Comparison of ENCODE assay signal across 12 cellular contexts in the genomic region with DNA sequence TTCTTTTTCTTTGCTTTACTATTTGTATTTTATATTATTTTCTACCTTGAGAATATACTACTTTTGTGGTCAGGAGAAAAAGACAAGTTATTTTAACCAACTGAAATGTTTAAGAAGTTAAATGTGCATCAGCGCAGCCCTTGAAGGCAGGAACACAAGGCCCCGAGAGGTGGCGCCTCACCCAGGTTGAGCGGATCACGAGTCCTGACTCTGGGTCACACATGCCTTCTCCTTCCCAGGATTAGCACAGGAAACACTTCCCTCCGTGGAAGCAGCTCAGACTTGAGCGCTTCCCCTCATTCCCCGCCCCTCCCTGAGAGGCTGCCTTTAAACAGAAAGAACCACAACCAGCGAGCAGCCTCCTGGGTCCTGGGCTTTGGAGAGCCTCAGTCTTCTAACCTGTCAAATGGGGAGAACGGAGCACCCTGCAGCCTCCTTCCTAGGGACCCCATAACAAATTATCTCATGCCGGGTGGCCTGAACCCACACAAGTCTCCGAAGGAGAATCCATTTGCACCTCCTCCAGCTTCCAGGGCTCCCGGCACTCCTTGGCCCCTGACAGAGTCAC.
DNase-seq lines count a peak whose midpoint lies in the region; ATAC-seq and TF ChIP-seq lines count a peak whose summit lies in the region.
"Had no signal": no experiment of that assay in that cellular context is flagged by ENCODE, and none has a peak within 500 bp of the region (broad histone marks: within the 10 kb centered on the region; RNA-seq: fewer than 3 reads in every experiment).

No MANE protein-coding gene starts in this region.

- no peak for DNase-seq in BJ (ENCODE audit: low read depth)
- DNase-seq in GM12865 (ENCODE audit: low read depth), result no peak
- DNase-seq in RKO (ENCODE audit: low spot score), result peak; percentile 25
- peak; percentile 28 for DNase-seq in fibroblast of villous mesenchyme (ENCODE audit: low read depth)
- DNase-seq in G401 (ENCODE audit: low spot score), result no peak
- DNase-seq in HCEC 1CT, result no peak
- no peak for DNase-seq in DMS 273 treated with DMSO at 0.1 percent for 48 hours (lab: John Stamatoyannopoulos, UW)
- DNase-seq: central memory CD4-positive, alpha-beta T cell; immature natural killer cell; naive thymus-derived CD8-positive, alpha-beta T cell; small intestine had no signal

- in situ Hi-C loops in G401 (cut with HindIII; ENCODE audit: low sequenced_read_pairs), result no loop called here

- H3K4me3 ChIP-seq in BJ (ENCODE audit: low read depth, low read length) (no peak overlapping the region), GM12865 (ENCODE audit: low read depth, low read length) (no peak overlapping the region), fibroblast of villous mesenchyme (ENCODE audit: low read depth, low read length) (no peak overlapping the region)

- no peaks in the 10 kb centered on the region for H3K36me3 ChIP-seq in BJ (ENCODE audit: control insufficient read depth, insufficient read depth, low read length)

- CTCF ChIA-PET in BJ (lab: Yijun Ruan, JAX), result no interaction called here

- POLR2A ChIA-PET in BJ (lab: Charles Lee), result no interaction called here

- ATAC-seq in GM21367 (IDR thresholded peaks at IDR 0.05; ENCODE audit: unreplicated experiment), result no peak
- ATAC-seq: naive thymus-derived CD8-positive, alpha-beta T cell had no signal

- peaks cover 3% of the 10 kb centered on the region; the same call in 1 of the 2 replicates for H3K27me3 ChIP-seq in BJ (ENCODE audit: control insufficient read depth, insufficient read depth, low read length)

- TF ChIP-seq CTCF in BJ (IDR thresholded peaks at IDR 0.05; ENCODE audit: insufficient read depth, low read depth, low read length), result 0 out of 2 replicates have a peak, but pooled peaks have one; percentile 15
- TF ChIP-seq CTCF in GM12865 (IDR thresholded peaks at IDR 0.05; ENCODE audit: insufficient read depth, low read depth, low read length, missing control alignments), result peak; percentile 11
- peak; percentile 45 for TF ChIP-seq CTCF in fibroblast of villous mesenchyme (IDR thresholded peaks at IDR 0.05; ENCODE audit: insufficient read depth, low read depth, low read length)

Comparison
In these comparisons a context has a peak if more than half of its experiments do, and no peak if none do; other contexts are left out.
1. DNase-seq: peak in RKO (single experiment) and fibroblast of villous mesenchyme (single experiment); none in BJ (single experiment), GM12865 (single experiment), G401 (single experiment), HCEC 1CT (single experiment) and DMS 273 treated with DMSO at 0.1 percent for 48 hours (single experiment).
2. Peak in every context shown above with its lines, with median percentiles within 50 percentile points of each other: CTCF ChIP-seq.